In the genomic region with DNA sequence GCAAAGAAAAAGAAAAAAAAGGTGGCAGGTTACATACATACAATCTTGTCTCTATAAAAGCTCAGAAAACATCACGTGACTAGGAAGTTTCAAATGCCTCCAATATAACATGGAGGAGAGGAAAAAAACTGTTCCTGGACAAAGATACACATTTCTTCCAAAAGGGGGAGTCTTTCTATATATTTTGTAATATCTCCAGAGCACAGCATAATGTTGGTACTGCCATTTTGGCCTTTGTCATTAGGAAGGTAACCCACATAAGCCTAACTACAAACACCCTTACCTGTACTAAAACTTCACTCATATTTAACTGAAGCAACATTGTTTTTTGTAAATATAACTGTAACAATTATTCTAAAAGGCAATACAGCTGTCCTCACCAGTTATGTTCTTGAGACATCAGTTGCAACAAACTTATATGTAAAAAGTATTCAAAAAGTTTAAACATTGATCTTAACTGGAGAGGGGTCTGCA, we compare ENCODE assay signal across 8 cellular contexts. TPM values are rescaled to one million over a fixed set of nuclear protein-coding genes. Genes with fewer than 3 reads are reported as not detected.
A peak's percentile ranks its signal among the peaks of the same experiment; 100 is the strongest.
DNase-seq lines count a peak whose midpoint lies in the region; ATAC-seq and TF ChIP-seq lines count a peak whose summit lies in the region.

No MANE protein-coding gene starts in this region.

- no peak overlapping the region for H2AK5ac ChIP-seq in mesenchymal stem cell (ENCODE audit: low read length, severe bottlenecking)

- H3K79me1 ChIP-seq in mesenchymal stem cell (replicated peaks; ENCODE audit: low read length, poor library complexity, severe bottlenecking), result peaks cover 1% of the 10 kb centered on the region

- TF ChIP-seq POLR2A in heart left ventricle (IDR thresholded peaks at IDR 0.05), result no peak

- no peak overlapping the region for H3K4ac ChIP-seq in mesenchymal stem cell (ENCODE audit: low read depth in 1 of 2, low read length in 2 of 2)

- no peak overlapping the region for H3K4me2 ChIP-seq in mesenchymal stem cell (ENCODE audit: low read length, poor library complexity, severe bottlenecking)

- H4K91ac ChIP-seq in mesenchymal stem cell (ENCODE audit: low read length), result no peak overlapping the region

- no peak overlapping the region for H2BK5ac ChIP-seq in mesenchymal stem cell (ENCODE audit: low read depth, low read length, poor library complexity, severe bottlenecking)

- no peak overlapping the region for H2AFZ ChIP-seq in mesenchymal stem cell (ENCODE audit: low read depth, low read length)

- peak overlapping the region; percentile 96 for H3K9ac ChIP-seq in mesenchymal stem cell (ENCODE audit: low read length)

- H2BK12ac ChIP-seq in mesenchymal stem cell (ENCODE audit: low read length in 2 of 2), result no peak overlapping the region

- no peaks in the 10 kb centered on the region for H3K9me3 ChIP-seq in mesenchymal stem cell (ENCODE audit: control insufficient read depth, low read length)
- no peaks in the 10 kb centered on the region for H3K9me3 ChIP-seq in heart left ventricle

- no peak overlapping the region for H2BK15ac ChIP-seq in mesenchymal stem cell (ENCODE audit: low read depth, poor library complexity, severe bottlenecking)

- intact Hi-C loops in heart left ventricle (cut with DNase I), result no loop called here

- TF ChIP-seq CTCF in HFF-Myc (IDR thresholded peaks at IDR 0.05; ENCODE audit: low read depth, low read length, missing control alignments) (peak; percentile 33), heart left ventricle (IDR thresholded peaks at IDR 0.05) (peak in 4 of 12 donors; percentile 8 to 27 (median 17))

- no peak overlapping the region for H3K14ac ChIP-seq in mesenchymal stem cell (ENCODE audit: low read length in 2 of 2)

- H2BK120ac ChIP-seq in mesenchymal stem cell (ENCODE audit: low read depth, low read length), result no peak overlapping the region

- H3K4me1 ChIP-seq in mesenchymal stem cell (ENCODE audit: control insufficient read depth, insufficient read depth, low read depth, low read length), result peaks cover 1% of the 10 kb centered on the region
- H3K4me1 ChIP-seq in heart left ventricle, result peaks cover 0 to 42% (median 27%) of the 10 kb centered on the region in 12 donors

- no CpG with 5 or more reads among the region's 1 CpG for WGBS in mesenchymal stem cell
- WGBS in heart left ventricle, 4 donors, result 64 to 83% (median 77%) methylated on average over 1 of the region's 1 CpG

- H3K27ac ChIP-seq in mesenchymal stem cell (ENCODE audit: low read length, poor library complexity, severe bottlenecking) (no peak overlapping the region), heart left ventricle (peak overlapping the region in 1 of 12 donors; percentile 84)

- no peaks in the 10 kb centered on the region for H3K27me3 ChIP-seq in mesenchymal stem cell (ENCODE audit: control insufficient read depth in 1 of 2, insufficient read depth in 1 of 2, low read length in 2 of 2)
- H3K27me3 ChIP-seq in heart left ventricle, result no peaks in the 10 kb centered on the region

- DNase-seq in CD1c-positive myeloid dendritic cell (ENCODE audit: extremely low spot score) (peak; percentile 38), HFF-Myc (ENCODE audit: extremely low read depth, low read depth) (peak; percentile 66), NCI-H524 treated with DMSO at 0.1 percent for 48 hours (lab: John Stamatoyannopoulos, UW) (peak; percentile 67), amniotic stem cell (lab: John Stamatoyannopoulos, UW) (peak; percentile 35), mesenchymal stem cell (peak; percentile 73), amygdala (lab: John Stamatoyannopoulos, UW) (no peak), heart left ventricle (no peak)

- ATAC-seq in heart left ventricle (no peak), GM19455 (IDR thresholded peaks at IDR 0.05; ENCODE audit: unreplicated experiment) (no peak)

- H3K36me3 ChIP-seq in mesenchymal stem cell (ENCODE audit: control insufficient read depth in 1 of 2, insufficient read depth in 2 of 2, low read depth in 1 of 2, low read length in 2 of 2) (peaks cover 3 to 20% of the 10 kb centered on the region in 2 experiments), heart left ventricle (peaks cover 0 to 22% (median 18%) of the 10 kb centered on the region in 9 donors)

- no peak overlapping the region for H3K18ac ChIP-seq in mesenchymal stem cell (ENCODE audit: low read depth in 1 of 2, low read length in 2 of 2)

- no peak overlapping the region for H3K23ac ChIP-seq in mesenchymal stem cell (ENCODE audit: low read length in 2 of 2)

- H3K4me3 ChIP-seq in HFF-Myc (replicated peaks; ENCODE audit: low read depth, low read length) (peak overlapping the region; percentile 95), mesenchymal stem cell (ENCODE audit: insufficient read depth in 1 of 2, low read depth in 1 of 2, low read length in 2 of 2) (peak overlapping the region in 1 of 2 experiments; percentile 86), heart left ventricle (peak overlapping the region in 6 of 12 donors; percentile 87 to 100 (median 94))

- no peak overlapping the region for H4K8ac ChIP-seq in mesenchymal stem cell (ENCODE audit: low read length)

RNA-seq across cellular contexts. Expression of a gene that starts 1.2 kb away (rescaled TPM):
- 1,135 TPM for polyA plus RNA-seq in mesenchymal stem cell (2013, experiment 1 of 2)
- polyA plus RNA-seq in mesenchymal stem cell (2013, experiment 2 of 2), result 1,137 TPM
- total RNA-seq in heart left ventricle, result 100 to 1,000 TPM; 336 to 441 (median 407) TPM
- polyA plus RNA-seq in heart left ventricle, result 100 to 1,000 TPM; 375 to 824 TPM

RNA-seq across cellular contexts. Expression of a gene that starts 48.4 kb away (rescaled TPM):
- 5.7 TPM for polyA plus RNA-seq in mesenchymal stem cell (2013, experiment 1 of 2)
- 5.4 TPM for polyA plus RNA-seq in mesenchymal stem cell (2013, experiment 2 of 2)
- total RNA-seq in heart left ventricle, result under 1 TPM in 1 of 9 donors, not detected in 8; 0.18 TPM
- under 1 TPM in 1 of 2 donors, not detected in 1; 0.06 TPM for polyA plus RNA-seq in heart left ventricle

Comparison
In these comparisons a context has a peak if more than half of its experiments do, and no peak if none do; other contexts are left out.
1. DNase-seq: peak in CD1c-positive myeloid dendritic cell (single experiment), HFF-Myc (single experiment), NCI-H524 treated with DMSO at 0.1 percent for 48 hours (single experiment), amniotic stem cell (single experiment) and mesenchymal stem cell (single experiment); none in amygdala (0 of 56) and heart left ventricle (0 of 5).